Comparison of ENCODE assay signal across 9 cellular contexts in genomic region chr14:73613046-73613383, GRCh38. TPM values are rescaled to one million over a fixed set of nuclear protein-coding genes. Genes with fewer than 3 reads are reported as not detected.
A peak's percentile ranks its signal among the peaks of the same experiment; 100 is the strongest.
DNase-seq lines count a peak whose midpoint lies in the region; TF ChIP-seq lines count a peak whose summit lies in the region.
"Had no signal": no experiment of that assay in that cellular context is flagged by ENCODE, and none has a peak within 500 bp of the region (broad histone marks: within the 10 kb centered on the region; RNA-seq: fewer than 3 reads in every experiment).

No MANE protein-coding gene starts in this region.

- H4K20me1 ChIP-seq in neural progenitor cell (ENCODE audit: low read depth) = no peaks in the 10 kb centered on the region

- TF ChIP-seq CTCF in Peyer's patch (IDR thresholded peaks at IDR 0.05) (no peak), esophagus muscularis mucosa (IDR thresholded peaks at IDR 0.05) (no peak), neural progenitor cell (IDR thresholded peaks at IDR 0.05) (no peak)

- peak overlapping the region; percentile 82 for H3K4me2 ChIP-seq in neural progenitor cell

- H3K4me3 ChIP-seq in Peyer's patch (peak overlapping the region; percentile 66 to 76 (median 68)), esophagus muscularis mucosa (peak overlapping the region; percentile 65 to 86 (median 72)), neural progenitor cell (peak overlapping the region; percentile 84)

- DNase-seq in T-helper 2 cell treated with Interferon-gamma antibody and Interleukin-4, amounts not matched to agents 5 μg/mL and 100 μg/mL, for 36 hours (ENCODE audit: low spot score) = no peak
- DNase-seq in T-helper 2 cell (no peak), Peyer's patch (no peak), esophagus muscularis mucosa (ENCODE audit: extremely low spot score) (no peak), neural progenitor cell (ENCODE audit: low spot score) (no peak), GOT3 (lab: John Stamatoyannopoulos, UW) (no peak)
- no peak for DNase-seq in activated CD4-positive, alpha-beta T cell treated with anti-CD3 and anti-CD28 coated beads, Interleukin-2, amount 50 U/mL, for 4 hours
- no peak for DNase-seq in stimulated activated CD4-positive, alpha-beta T cell treated with anti-CD3 and anti-CD28 coated beads, Interleukin-12 subunit alpha, Interleukin-12 subunit beta, amount 100 ng/mL, for 4 hours

- peak overlapping the region; percentile 71 to 85 (median 80) for H3K27ac ChIP-seq in Peyer's patch
- peak overlapping the region; percentile 84 to 91 (median 86) for H3K27ac ChIP-seq in esophagus muscularis mucosa (replicated peaks in 1 of 4)
- no peak overlapping the region for H3K27ac ChIP-seq in neural progenitor cell

- H3K27me3 Mint-ChIP-seq in T-helper 2 cell treated with Interferon-gamma antibody and Interleukin-4, amounts not matched to agents 5 μg/mL and 100 μg/mL, for 36 hours (ENCODE audit: low read depth) = peaks cover 32% of the 10 kb centered on the region
- H3K27me3 Mint-ChIP-seq in neural progenitor cell (ENCODE audit: insufficient read depth, low read depth) = peaks cover 23% of the 10 kb centered on the region

- peaks cover 10% of the 10 kb centered on the region for H3K4me1 Mint-ChIP-seq in T-helper 2 cell treated with Interferon-gamma antibody and Interleukin-4, amounts not matched to agents 5 μg/mL and 100 μg/mL, for 36 hours (ENCODE audit: low read depth)
- H3K4me1 Mint-ChIP-seq in neural progenitor cell = peaks cover 14% of the 10 kb centered on the region

- peak overlapping the region; percentile 31 for H3K27ac Mint-ChIP-seq in T-helper 2 cell treated with Interferon-gamma antibody and Interleukin-4, amounts not matched to agents 5 μg/mL and 100 μg/mL, for 36 hours
- H3K27ac Mint-ChIP-seq in neural progenitor cell = no peak overlapping the region

- no peaks in the 10 kb centered on the region for H3K36me3 Mint-ChIP-seq in T-helper 2 cell treated with Interferon-gamma antibody and Interleukin-4, amounts not matched to agents 5 μg/mL and 100 μg/mL, for 36 hours (ENCODE audit: low read depth)
- H3K36me3 Mint-ChIP-seq in neural progenitor cell = no peaks in the 10 kb centered on the region

- WGBS in esophagus muscularis mucosa = under 1% methylated on average over 13 of the region's 13 CpGs

- no peak for TF ChIP-seq EP300 in esophagus muscularis mucosa (IDR thresholded peaks at IDR 0.05)

- no peaks in the 10 kb centered on the region for H3K9me3 ChIP-seq in Peyer's patch
- no peaks in the 10 kb centered on the region for H3K9me3 ChIP-seq in esophagus muscularis mucosa
- H3K9me3 ChIP-seq in neural progenitor cell (ENCODE audit: low read depth) = no peaks in the 10 kb centered on the region

- peaks cover 4% of the 10 kb centered on the region for H3K9me3 Mint-ChIP-seq in T-helper 2 cell treated with Interferon-gamma antibody and Interleukin-4, amounts not matched to agents 5 μg/mL and 100 μg/mL, for 36 hours
- peaks cover 3% of the 10 kb centered on the region for H3K9me3 Mint-ChIP-seq in neural progenitor cell

- H3K79me2 ChIP-seq in neural progenitor cell (ENCODE audit: low read depth) = no peaks in the 10 kb centered on the region

- intact Hi-C loops in esophagus muscularis mucosa (cut with DNase I) = no loop called here

- no peaks in the 10 kb centered on the region for H3K27me3 ChIP-seq in Peyer's patch
- no peaks in the 10 kb centered on the region for H3K27me3 ChIP-seq in esophagus muscularis mucosa
- peaks cover 74% of the 10 kb centered on the region for H3K27me3 ChIP-seq in neural progenitor cell

- H3K4me1 ChIP-seq in Peyer's patch (peaks cover 0 to 3% (median 0%) of the 10 kb centered on the region in 4 donors), esophagus muscularis mucosa (peaks cover 0 to 16% (median 12%) of the 10 kb centered on the region in 4 donors), neural progenitor cell (no peaks in the 10 kb centered on the region)

- TF ChIP-seq POLR2A in Peyer's patch (IDR thresholded peaks at IDR 0.05) (no peak), esophagus muscularis mucosa (IDR thresholded peaks at IDR 0.05; ENCODE audit: low read depth) (no peak)

- H3K36me3 ChIP-seq in Peyer's patch (no peaks in the 10 kb centered on the region), esophagus muscularis mucosa (no peaks in the 10 kb centered on the region), neural progenitor cell (no peaks in the 10 kb centered on the region)

- no peak overlapping the region for H3K9ac ChIP-seq in neural progenitor cell

- peaks cover 17% of the 10 kb centered on the region for H3F3A ChIP-seq in neural progenitor cell (ENCODE audit: low read depth)

- H2AFZ ChIP-seq in neural progenitor cell (replicated peaks) = peak overlapping the region; percentile 98

- H3K4me3 Mint-ChIP-seq in T-helper 2 cell treated with Interferon-gamma antibody and Interleukin-4, amounts not matched to agents 5 μg/mL and 100 μg/mL, for 36 hours = peak overlapping the region; percentile 81
- peak overlapping the region; percentile 92 for H3K4me3 Mint-ChIP-seq in neural progenitor cell

RNA-seq across cellular contexts. Expression of gene ACOT6, which starts 0.7 kb away (rescaled TPM):
- total RNA-seq in Peyer's patch (not detected), esophagus muscularis mucosa (not detected), neural progenitor cell (ENCODE audit: low replicate concordance) (not detected in 2 replicates)
- total RNA-seq: Daoy had no signal

RNA-seq across cellular contexts. Expression of gene ACOT4, which starts 21.3 kb away (rescaled TPM):
- total RNA-seq in Peyer's patch (1 to 10 TPM in 3 of 4 donors, not detected in 1; 4.3 to 4.8 (median 4.7) TPM), esophagus muscularis mucosa (under 1 TPM; 0.42 to 0.57 (median 0.48) TPM), neural progenitor cell (ENCODE audit: low replicate concordance) (0.65 TPM in 1 of 2 replicates, not detected in the other)

RNA-seq across cellular contexts. Expression of gene DNAL1, which starts 31.8 kb away (rescaled TPM):
- total RNA-seq in Peyer's patch = 1 to 10 TPM; 1.7 to 7.6 (median 4.6) TPM
- total RNA-seq in esophagus muscularis mucosa = 10 to 100 TPM in 2 of 4 donors, 1 to 10 TPM in 2; 6.2 to 13.7 (median 10.4) TPM
- total RNA-seq in neural progenitor cell (ENCODE audit: low replicate concordance) = 11.7 and 29.4 TPM in 2 replicates

RNA-seq across cellular contexts. Expression of gene ACOT2, which starts 44.0 kb away (rescaled TPM):
- 10 to 100 TPM; 26.2 to 76.9 (median 37.8) TPM for total RNA-seq in Peyer's patch
- 100 to 1,000 TPM in 3 of 4 donors, 10 to 100 TPM in 1; 36.8 to 186 (median 128) TPM for total RNA-seq in esophagus muscularis mucosa
- 1.1 and 2.4 TPM in 2 replicates for total RNA-seq in neural progenitor cell (ENCODE audit: low replicate concordance)

RNA-seq across cellular contexts. Expression of gene HEATR4, which starts 54.3 kb away (rescaled TPM):
- total RNA-seq in Peyer's patch = 1 to 10 TPM in 2 of 4 donors, under 1 TPM in 1, not detected in 1; 0.88 to 2.2 (median 1.5) TPM
- total RNA-seq in esophagus muscularis mucosa = under 1 TPM; under 0.01 to 0.80 (median 0.34) TPM
- 0.06 TPM in 1 of 2 replicates, not detected in the other for total RNA-seq in neural progenitor cell (ENCODE audit: low replicate concordance)
